In genomic region chr14:75283884-75284563, GRCh38 we compare ENCODE assay signal across 1 cellular context.
TF ChIP-seq lines count a peak whose summit lies in the region.

No MANE protein-coding gene starts in this region.

TF ChIP-seq in HepG2, 621 proteins besides CTCF, POLR2A, EP300 and RAD21 (continued from another document):
- peak; percentile 93 for TF ChIP-seq ZNF770 (CRISPR knock-in tag; IDR thresholded peaks at IDR 0.05)
- TF ChIP-seq RERE (CRISPR knock-in tag; IDR thresholded peaks at IDR 0.05; ENCODE audit: low read depth): no peak
- no peak for TF ChIP-seq POLR2AphosphoS5 (IDR thresholded peaks at IDR 0.05; ENCODE audit: low read depth, low read length)
- no peak for TF ChIP-seq ATF6 (CRISPR knock-in tag; conservative IDR thresholded peaks at IDR 0.05)
- peak; percentile 17; the same call in 1 of the 2 replicates for TF ChIP-seq NFE2 (CRISPR knock-in tag; IDR thresholded peaks at IDR 0.05)
- TF ChIP-seq ARID3A (IDR thresholded peaks at IDR 0.05; ENCODE audit: low read depth, low read length): no peak
